ENCODE assay signal across 1 cellular context in the genomic region with DNA sequence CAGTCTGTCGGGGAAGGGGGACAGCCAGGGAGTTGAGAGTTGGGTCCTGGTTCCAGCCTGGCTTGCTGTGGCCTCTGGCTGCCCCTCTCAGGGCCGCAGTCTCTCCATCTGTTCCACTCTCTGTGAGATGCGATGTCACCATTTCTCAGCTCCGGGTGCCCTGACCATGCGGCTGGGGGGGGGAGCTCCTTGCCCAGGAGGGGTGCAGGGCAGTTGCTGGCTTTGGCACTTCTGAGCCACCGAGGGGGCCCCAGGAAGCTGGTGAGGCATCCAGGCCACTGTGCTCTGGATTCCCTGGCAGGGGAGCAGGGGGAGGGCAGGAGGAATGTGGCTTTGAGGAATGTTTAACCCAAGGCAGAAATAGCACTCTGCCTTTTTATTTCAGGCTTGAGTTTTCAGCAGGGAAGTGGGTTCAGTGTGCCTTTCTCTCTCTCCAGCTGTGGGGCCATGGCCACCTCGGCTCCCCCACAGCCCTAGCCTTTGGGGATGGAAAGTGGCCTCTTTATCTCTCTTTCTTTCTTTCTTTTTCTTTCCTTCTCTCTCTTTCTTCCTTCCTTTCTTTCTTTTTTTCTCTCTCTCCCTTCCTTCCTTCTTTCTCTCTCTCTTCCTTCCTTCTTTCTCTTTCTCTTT.
TF ChIP-seq lines count a peak whose summit lies in the region.

No MANE protein-coding gene starts in this region.

TF ChIP-seq in K562, 482 proteins besides CTCF, POLR2A, EP300 and RAD21 (continued from another document):
- TF ChIP-seq, protein P1, sequence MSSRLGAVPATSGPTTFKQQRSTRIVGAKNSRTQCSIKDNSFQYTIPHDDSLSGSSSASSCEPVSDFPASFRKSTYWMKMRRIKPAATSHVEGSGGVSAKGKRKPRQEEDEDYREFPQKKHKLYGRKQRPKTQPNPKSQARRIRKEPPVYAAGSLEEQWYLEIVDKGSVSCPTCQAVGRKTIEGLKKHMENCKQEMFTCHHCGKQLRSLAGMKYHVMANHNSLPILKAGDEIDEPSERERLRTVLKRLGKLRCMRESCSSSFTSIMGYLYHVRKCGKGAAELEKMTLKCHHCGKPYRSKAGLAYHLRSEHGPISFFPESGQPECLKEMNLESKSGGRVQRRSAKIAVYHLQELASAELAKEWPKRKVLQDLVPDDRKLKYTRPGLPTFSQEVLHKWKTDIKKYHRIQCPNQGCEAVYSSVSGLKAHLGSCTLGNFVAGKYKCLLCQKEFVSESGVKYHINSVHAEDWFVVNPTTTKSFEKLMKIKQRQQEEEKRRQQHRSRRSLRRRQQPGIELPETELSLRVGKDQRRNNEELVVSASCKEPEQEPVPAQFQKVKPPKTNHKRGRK (tag; IDR thresholded peaks at IDR 0.05): peak; percentile 70
- TF ChIP-seq KAT7 (CRISPR knock-in tag; IDR thresholded peaks at IDR 0.05; ENCODE audit: borderline replicate concordance) (no peak), GABPB2 (CRISPR knock-in tag; conservative IDR thresholded peaks at IDR 0.05) (no peak), TAF9B (IDR thresholded peaks at IDR 0.05; ENCODE audit: partially characterized antibody) (no peak), E2F3 (CRISPR knock-in tag; IDR thresholded peaks at IDR 0.05) (no peak), HNRNPL (IDR thresholded peaks at IDR 0.05; ENCODE audit: low read depth, low read length) (no peak), ZNF668 (CRISPR knock-in tag; IDR thresholded peaks at IDR 0.05) (no peak), HDAC1 (IDR thresholded peaks at IDR 0.05) (no peak), KDM5B (IDR thresholded peaks at IDR 0.05; ENCODE audit: insufficient replicate concordance, low read depth, low read length) (no peak), ZNF232 (CRISPR knock-in tag; IDR thresholded peaks at IDR 0.05) (no peak), ZNF778 (CRISPR knock-in tag; IDR thresholded peaks at IDR 0.05) (no peak)
- TF ChIP-seq, protein P2, sequence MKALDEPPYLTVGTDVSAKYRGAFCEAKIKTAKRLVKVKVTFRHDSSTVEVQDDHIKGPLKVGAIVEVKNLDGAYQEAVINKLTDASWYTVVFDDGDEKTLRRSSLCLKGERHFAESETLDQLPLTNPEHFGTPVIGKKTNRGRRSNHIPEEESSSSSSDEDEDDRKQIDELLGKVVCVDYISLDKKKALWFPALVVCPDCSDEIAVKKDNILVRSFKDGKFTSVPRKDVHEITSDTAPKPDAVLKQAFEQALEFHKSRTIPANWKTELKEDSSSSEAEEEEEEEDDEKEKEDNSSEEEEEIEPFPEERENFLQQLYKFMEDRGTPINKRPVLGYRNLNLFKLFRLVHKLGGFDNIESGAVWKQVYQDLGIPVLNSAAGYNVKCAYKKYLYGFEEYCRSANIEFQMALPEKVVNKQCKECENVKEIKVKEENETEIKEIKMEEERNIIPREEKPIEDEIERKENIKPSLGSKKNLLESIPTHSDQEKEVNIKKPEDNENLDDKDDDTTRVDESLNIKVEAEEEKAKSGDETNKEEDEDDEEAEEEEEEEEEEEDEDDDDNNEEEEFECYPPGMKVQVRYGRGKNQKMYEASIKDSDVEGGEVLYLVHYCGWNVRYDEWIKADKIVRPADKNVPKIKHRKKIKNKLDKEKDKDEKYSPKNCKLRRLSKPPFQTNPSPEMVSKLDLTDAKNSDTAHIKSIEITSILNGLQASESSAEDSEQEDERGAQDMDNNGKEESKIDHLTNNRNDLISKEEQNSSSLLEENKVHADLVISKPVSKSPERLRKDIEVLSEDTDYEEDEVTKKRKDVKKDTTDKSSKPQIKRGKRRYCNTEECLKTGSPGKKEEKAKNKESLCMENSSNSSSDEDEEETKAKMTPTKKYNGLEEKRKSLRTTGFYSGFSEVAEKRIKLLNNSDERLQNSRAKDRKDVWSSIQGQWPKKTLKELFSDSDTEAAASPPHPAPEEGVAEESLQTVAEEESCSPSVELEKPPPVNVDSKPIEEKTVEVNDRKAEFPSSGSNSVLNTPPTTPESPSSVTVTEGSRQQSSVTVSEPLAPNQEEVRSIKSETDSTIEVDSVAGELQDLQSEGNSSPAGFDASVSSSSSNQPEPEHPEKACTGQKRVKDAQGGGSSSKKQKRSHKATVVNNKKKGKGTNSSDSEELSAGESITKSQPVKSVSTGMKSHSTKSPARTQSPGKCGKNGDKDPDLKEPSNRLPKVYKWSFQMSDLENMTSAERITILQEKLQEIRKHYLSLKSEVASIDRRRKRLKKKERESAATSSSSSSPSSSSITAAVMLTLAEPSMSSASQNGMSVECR (CRISPR knock-in tag; IDR thresholded peaks at IDR 0.05): no peak
- TF ChIP-seq, protein P3, sequence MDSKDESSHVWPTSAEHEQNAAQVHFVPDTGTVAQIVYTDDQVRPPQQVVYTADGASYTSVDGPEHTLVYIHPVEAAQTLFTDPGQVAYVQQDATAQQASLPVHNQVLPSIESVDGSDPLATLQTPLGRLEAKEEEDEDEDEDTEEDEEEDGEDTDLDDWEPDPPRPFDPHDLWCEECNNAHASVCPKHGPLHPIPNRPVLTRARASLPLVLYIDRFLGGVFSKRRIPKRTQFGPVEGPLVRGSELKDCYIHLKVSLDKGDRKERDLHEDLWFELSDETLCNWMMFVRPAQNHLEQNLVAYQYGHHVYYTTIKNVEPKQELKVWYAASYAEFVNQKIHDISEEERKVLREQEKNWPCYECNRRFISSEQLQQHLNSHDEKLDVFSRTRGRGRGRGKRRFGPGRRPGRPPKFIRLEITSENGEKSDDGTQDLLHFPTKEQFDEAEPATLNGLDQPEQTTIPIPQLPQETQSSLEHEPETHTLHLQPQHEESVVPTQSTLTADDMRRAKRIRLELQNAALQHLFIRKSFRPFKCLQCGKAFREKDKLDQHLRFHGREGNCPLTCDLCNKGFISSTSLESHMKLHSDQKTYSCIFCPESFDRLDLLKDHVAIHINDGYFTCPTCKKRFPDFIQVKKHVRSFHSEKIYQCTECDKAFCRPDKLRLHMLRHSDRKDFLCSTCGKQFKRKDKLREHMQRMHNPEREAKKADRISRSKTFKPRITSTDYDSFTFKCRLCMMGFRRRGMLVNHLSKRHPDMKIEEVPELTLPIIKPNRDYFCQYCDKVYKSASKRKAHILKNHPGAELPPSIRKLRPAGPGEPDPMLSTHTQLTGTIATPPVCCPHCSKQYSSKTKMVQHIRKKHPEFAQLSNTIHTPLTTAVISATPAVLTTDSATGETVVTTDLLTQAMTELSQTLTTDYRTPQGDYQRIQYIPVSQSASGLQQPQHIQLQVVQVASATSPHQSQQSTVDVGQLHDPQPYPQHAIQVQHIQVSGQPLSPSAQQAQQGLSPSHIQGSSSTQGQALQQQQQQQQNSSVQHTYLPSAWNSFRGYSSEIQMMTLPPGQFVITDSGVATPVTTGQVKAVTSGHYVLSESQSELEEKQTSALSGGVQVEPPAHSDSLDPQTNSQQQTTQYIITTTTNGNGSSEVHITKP (IDR thresholded peaks at IDR 0.05; ENCODE audit: partially characterized antibody): no peak
- TF ChIP-seq, protein P4, sequence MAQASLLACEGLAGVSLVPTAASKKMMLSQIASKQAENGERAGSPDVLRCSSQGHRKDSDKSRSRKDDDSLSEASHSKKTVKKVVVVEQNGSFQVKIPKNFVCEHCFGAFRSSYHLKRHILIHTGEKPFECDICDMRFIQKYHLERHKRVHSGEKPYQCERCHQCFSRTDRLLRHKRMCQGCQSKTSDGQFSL (CRISPR knock-in tag; IDR thresholded peaks at IDR 0.05): peak; percentile 58; the same call in 1 of the 2 replicates
- TF ChIP-seq, protein P4 (tag; IDR thresholded peaks at IDR 0.05): no peak
